In genomic region chrX:136810493-136810892, GRCh38 we compare ENCODE assay signal across 30 cellular contexts. TPM values are rescaled to one million over a fixed set of nuclear protein-coding genes. Genes with fewer than 3 reads are reported as not detected.
DNase-seq lines count a peak whose midpoint lies in the region; ATAC-seq, FAIRE-seq and TF ChIP-seq lines count a peak whose summit lies in the region.
"Had no signal": no experiment of that assay in that cellular context is flagged by ENCODE, and none has a peak within 500 bp of the region (broad histone marks: within the 10 kb centered on the region; RNA-seq: fewer than 3 reads in every experiment).

No MANE protein-coding gene starts in this region.

- WGBS in small intestine, 3 donors: 69 to 84% (median 71%) methylated on average over 3 of the region's 3 CpGs

- CTCF ChIA-PET in activated CD4-positive, alpha-beta T cell treated with anti-CD3 and anti-CD28 coated beads, Interleukin-2, amount 10 ng/mL, durations not matched to agents 7 days and 5 days (lab: Charles Lee): interaction anchor here (0.9 to 1.7 kb wide), 4 partner anchors 12 to 58 kb away, joined by 3 to 6 read pairs (median 4); no protein-coding TSS in a partner anchor
- CTCF ChIA-PET in activated CD8-positive, alpha-beta T cell treated with anti-CD3 and anti-CD28 coated beads for 36 hours (lab: Charles Lee): interaction anchor here (1.2 kb wide), 1 partner anchor 73 kb away, joined by 4 read pairs; no protein-coding TSS in a partner anchor

- no peak overlapping the region for H3K27ac ChIP-seq in small intestine (ENCODE audit: low read depth in 1 of 2, low read length in 1 of 2)
- H3K27ac ChIP-seq: adrenal gland, breast epithelium, heart left ventricle, neutrophil, psoas muscle, RWPE1, upper lobe of left lung had no signal

- peaks cover 11% of the 10 kb centered on the region for H3K36me3 Mint-ChIP-seq in activated CD4-positive, alpha-beta T cell treated with anti-CD3 and anti-CD28 coated beads, Interleukin-2, amount 10 ng/mL, durations not matched to agents 7 days and 5 days (ENCODE audit: low read depth)
- no peaks in the 10 kb centered on the region for H3K36me3 Mint-ChIP-seq in activated CD8-positive, alpha-beta T cell treated with anti-CD3 and anti-CD28 coated beads for 36 hours (ENCODE audit: low read depth)
- H3K36me3 Mint-ChIP-seq: WTC11 had no signal

- H3K9me3 Mint-ChIP-seq in activated CD4-positive, alpha-beta T cell treated with anti-CD3 and anti-CD28 coated beads, Interleukin-2, amount 10 ng/mL, durations not matched to agents 7 days and 5 days: no peaks in the 10 kb centered on the region
- no peaks in the 10 kb centered on the region for H3K9me3 Mint-ChIP-seq in activated CD8-positive, alpha-beta T cell treated with anti-CD3 and anti-CD28 coated beads for 36 hours
- H3K9me3 Mint-ChIP-seq: memory B cell, WTC11 had no signal

- H3K27ac Mint-ChIP-seq in activated CD4-positive, alpha-beta T cell treated with anti-CD3 and anti-CD28 coated beads, Interleukin-2, amount 10 ng/mL, durations not matched to agents 7 days and 5 days: peak overlapping the region; percentile 62
- H3K27ac Mint-ChIP-seq in activated CD8-positive, alpha-beta T cell treated with anti-CD3 and anti-CD28 coated beads for 36 hours: peak overlapping the region; percentile 82
- H3K27ac Mint-ChIP-seq: B cell, memory B cell, WTC11 had no signal

- H3K9me3 ChIP-seq in small intestine (ENCODE audit: control insufficient read depth, low read depth): no peaks in the 10 kb centered on the region
- H3K9me3 ChIP-seq: adrenal gland, breast epithelium, heart left ventricle, neutrophil, psoas muscle, upper lobe of left lung had no signal

- H3K4me1 Mint-ChIP-seq in activated CD4-positive, alpha-beta T cell treated with anti-CD3 and anti-CD28 coated beads, Interleukin-2, amount 10 ng/mL, durations not matched to agents 7 days and 5 days: peaks cover 25% of the 10 kb centered on the region
- H3K4me1 Mint-ChIP-seq in activated CD8-positive, alpha-beta T cell treated with anti-CD3 and anti-CD28 coated beads for 36 hours (ENCODE audit: low read depth): peaks cover 5% of the 10 kb centered on the region
- H3K4me1 Mint-ChIP-seq: B cell, memory B cell, WTC11 had no signal

- peak overlapping the region; percentile 19 for H3K4me3 Mint-ChIP-seq in activated CD4-positive, alpha-beta T cell treated with anti-CD3 and anti-CD28 coated beads, Interleukin-2, amount 10 ng/mL, durations not matched to agents 7 days and 5 days
- H3K4me3 Mint-ChIP-seq in activated CD8-positive, alpha-beta T cell treated with anti-CD3 and anti-CD28 coated beads for 36 hours: no peak overlapping the region
- H3K4me3 Mint-ChIP-seq: B cell, memory B cell, WTC11 had no signal

- H3K36me3 ChIP-seq in small intestine (ENCODE audit: control insufficient read depth in 2 of 2, insufficient read depth in 2 of 2, low read length in 2 of 2): no peaks in the 10 kb centered on the region
- H3K36me3 ChIP-seq: adrenal gland, breast epithelium, neutrophil, upper lobe of left lung had no signal

- FAIRE-seq in small intestine (lab: Jason Lieb, UNC): no peak
- FAIRE-seq: A204.1, GM12892 had no signal

- H3K27me3 Mint-ChIP-seq in activated CD4-positive, alpha-beta T cell treated with anti-CD3 and anti-CD28 coated beads, Interleukin-2, amount 10 ng/mL, durations not matched to agents 7 days and 5 days: no peaks in the 10 kb centered on the region
- no peaks in the 10 kb centered on the region for H3K27me3 Mint-ChIP-seq in activated CD8-positive, alpha-beta T cell treated with anti-CD3 and anti-CD28 coated beads for 36 hours
- H3K27me3 Mint-ChIP-seq: B cell, memory B cell had no signal

- TF ChIP-seq CTCF in NB4 (IDR thresholded peaks at IDR 0.05; ENCODE audit: low read depth, low read length): no peak
- TF ChIP-seq CTCF in activated CD8-positive, alpha-beta T cell treated with anti-CD3 and anti-CD28 coated beads for 36 hours (IDR thresholded peaks at IDR 0.05): no peak

- peak; percentile 17 for DNase-seq in activated CD4-positive, alpha-beta T cell treated with anti-CD3 and anti-CD28 coated beads, Interleukin-2, amount 10 ng/mL, durations not matched to agents 7 days and 5 days
- no peak for DNase-seq in activated CD4-positive, alpha-beta T cell treated with anti-CD3 and anti-CD28 coated beads for 1 hour
- DNase-seq in NB4 (ENCODE audit: low read depth) (peak; percentile 9), small intestine (peak; percentile 3), AML-193 (lab: John Stamatoyannopoulos, UW) (no peak), NCI-H1694 (lab: John Stamatoyannopoulos, UW) (no peak)
- peak; percentile 6 for DNase-seq in activated CD8-positive, alpha-beta T cell treated with anti-CD3 and anti-CD28 coated beads for 36 hours
- DNase-seq: adrenal gland; effector memory CD4-positive, alpha-beta T cell; foreskin fibroblast; H7; heart left ventricle; Kasumi-1; left cardiac atrium; NCI-H1092; NCI-H2081; NCI-H345; NCI-H774; psoas muscle; stimulated activated CD8-positive, alpha-beta memory T cell treated with anti-CD3 and anti-CD28 coated beads, Interleukin-4, amount 100 ng/mL, for 48 hours; upper lobe of left lung had no signal

- POLR2A ChIA-PET in activated CD4-positive, alpha-beta T cell treated with anti-CD3 and anti-CD28 coated beads, Interleukin-2, amount 10 ng/mL, durations not matched to agents 7 days and 5 days (lab: Charles Lee): interaction anchor here (0.9 kb wide), 1 partner anchor 30 kb away, joined by 3 read pairs; the partner anchor contains the start of gene ARHGEF6
- POLR2A ChIA-PET in activated CD8-positive, alpha-beta T cell treated with anti-CD3 and anti-CD28 coated beads for 36 hours (lab: Charles Lee): interaction anchor here (0.7 to 1.2 kb wide), 3 partner anchors 14 to 70 kb away, joined by 3 to 4 read pairs (median 3); partner anchors contain the start of gene RBMX

- peak; percentile 76 for ATAC-seq in activated CD8-positive, alpha-beta T cell treated with anti-CD3 and anti-CD28 coated beads for 36 hours
- no peak for ATAC-seq in GM21381 (IDR thresholded peaks at IDR 0.05; ENCODE audit: unreplicated experiment)
- ATAC-seq: heart left ventricle, left cardiac atrium, psoas muscle, WTC11 had no signal

- no peaks in the 10 kb centered on the region for H3K27me3 ChIP-seq in small intestine (ENCODE audit: control insufficient read depth in 2 of 2, insufficient read depth in 2 of 2, low read length in 2 of 2)
- H3K27me3 ChIP-seq: breast epithelium, neutrophil, upper lobe of left lung had no signal

- H3K4me1 ChIP-seq in small intestine (ENCODE audit: control insufficient read depth in 2 of 2, insufficient read depth in 1 of 2, low read depth in 1 of 2, low read length in 1 of 2): no peaks in the 10 kb centered on the region
- H3K4me1 ChIP-seq: breast epithelium, heart left ventricle, psoas muscle, upper lobe of left lung had no signal

- intact Hi-C loops in activated CD8-positive, alpha-beta T cell treated with anti-CD3 and anti-CD28 coated beads for 36 hours (cut with micrococcal nuclease): no loop called here

- H3K4me3 ChIP-seq in NB4 (ENCODE audit: low read depth, low read length) (no peak overlapping the region), small intestine (ENCODE audit: low read depth in 1 of 2, low read length in 2 of 2) (no peak overlapping the region)
- H3K4me3 ChIP-seq: adrenal gland, breast epithelium, heart left ventricle, psoas muscle, upper lobe of left lung had no signal

- no peak for TF ChIP-seq POLR2A in NB4 (IDR thresholded peaks at IDR 0.05; ENCODE audit: extremely low read depth, insufficient read length)

RNA-seq across cellular contexts. Expression of gene ARHGEF6, which starts 29.8 kb away (rescaled TPM):
- 100 to 1,000 TPM in 1 of 2 experiments, 10 to 100 TPM in 1; 97.2 to 122 TPM for total RNA-seq in activated CD4-positive, alpha-beta T cell treated with anti-CD3 and anti-CD28 coated beads, Interleukin-2, amount 10 ng/mL, durations not matched to agents 7 days and 5 days
- 10 to 100 TPM; 45.7 to 45.8 TPM for total RNA-seq in activated CD8-positive, alpha-beta T cell treated with anti-CD3 and anti-CD28 coated beads for 36 hours
- 1 to 10 TPM; 1.1 to 3.9 (median 3.8) TPM for polyA plus RNA-seq in small intestine

Comparison
In these comparisons a context has a peak if more than half of its experiments do, and no peak if none do; other contexts are left out.
1. DNase-seq: peak in activated CD4-positive, alpha-beta T cell treated with anti-CD3 and anti-CD28 coated beads, Interleukin-2, amount 10 ng/mL, durations not matched to agents 7 days and 5 days (single experiment), NB4 (single experiment), activated CD8-positive, alpha-beta T cell treated with anti-CD3 and anti-CD28 coated beads for 36 hours (single experiment) and small intestine (single experiment); none in activated CD4-positive, alpha-beta T cell treated with anti-CD3 and anti-CD28 coated beads for 1 hour (single experiment), AML-193 (0 of 2) and NCI-H1694 (single experiment).